Comparison of ENCODE assay signal across 18 cellular contexts in genomic region chr9:129451669-129452068, GRCh38.
A peak's percentile ranks its signal among the peaks of the same experiment; 100 is the strongest.
DNase-seq lines count a peak whose midpoint lies in the region; ATAC-seq and TF ChIP-seq lines count a peak whose summit lies in the region.
"Had no signal": no experiment of that assay in that cellular context is flagged by ENCODE, and none has a peak within 500 bp of the region (broad histone marks: within the 10 kb centered on the region; RNA-seq: fewer than 3 reads in every experiment).

No MANE protein-coding gene starts in this region.

- no peaks in the 10 kb centered on the region for H3K9me3 ChIP-seq in vagina
- H3K9me3 ChIP-seq: SK-N-SH had no signal

- no peak overlapping the region for H3K4me3 ChIP-seq in vagina
- H3K4me3 ChIP-seq: A549 had no signal

- TF ChIP-seq POLR2A in vagina (IDR thresholded peaks at IDR 0.05): no peak

- intact Hi-C loops in left ventricle myocardium superior (cut with micrococcal nuclease): no loop called here
- intact Hi-C loops in vagina (cut with DNase I): no loop called here

- TF ChIP-seq CTCF in progenitor cell of endocrine pancreas (IDR thresholded peaks at IDR 0.05; ENCODE audit: unreplicated experiment) (no peak), vagina (IDR thresholded peaks at IDR 0.05) (no peak)

- H3K27ac Mint-ChIP-seq in activated naive CD8-positive, alpha-beta T cell: peak overlapping the region; percentile 28
- H3K27ac Mint-ChIP-seq in activated naive CD8-positive, alpha-beta T cell treated with anti-CD3 and anti-CD28 coated beads, Interleukin-2, amount 50 U/mL, for 24 hours: no peak overlapping the region
- H3K27ac Mint-ChIP-seq in progenitor cell of endocrine pancreas: peak overlapping the region; percentile 59

- H3K36me3 ChIP-seq in vagina: no peaks in the 10 kb centered on the region
- H3K36me3 ChIP-seq: brain microvascular endothelial cell had no signal

- H3K4me3 Mint-ChIP-seq in activated naive CD8-positive, alpha-beta T cell: no peak overlapping the region
- no peak overlapping the region for H3K4me3 Mint-ChIP-seq in activated naive CD8-positive, alpha-beta T cell treated with anti-CD3 and anti-CD28 coated beads, Interleukin-2, amount 50 U/mL, for 24 hours
- H3K4me3 Mint-ChIP-seq in progenitor cell of endocrine pancreas (ENCODE audit: low read depth): no peak overlapping the region
- H3K4me3 Mint-ChIP-seq: immature natural killer cell; stimulated activated naive CD8-positive, alpha-beta T cell treated with anti-CD3 and anti-CD28 coated beads, Interleukin-15, amount 100 ng/mL, for 72 hours had no signal

- H3K4me1 Mint-ChIP-seq in activated naive CD8-positive, alpha-beta T cell (ENCODE audit: low read depth): peaks cover 21% of the 10 kb centered on the region
- peaks cover 15% of the 10 kb centered on the region for H3K4me1 Mint-ChIP-seq in activated naive CD8-positive, alpha-beta T cell treated with anti-CD3 and anti-CD28 coated beads, Interleukin-2, amount 50 U/mL, for 24 hours
- peaks cover 3% of the 10 kb centered on the region for H3K4me1 Mint-ChIP-seq in progenitor cell of endocrine pancreas (ENCODE audit: low read depth)

- no peaks in the 10 kb centered on the region for H3K9me3 Mint-ChIP-seq in activated naive CD8-positive, alpha-beta T cell (ENCODE audit: low read depth)
- no peaks in the 10 kb centered on the region for H3K9me3 Mint-ChIP-seq in activated naive CD8-positive, alpha-beta T cell treated with anti-CD3 and anti-CD28 coated beads, Interleukin-2, amount 50 U/mL, for 24 hours
- no peaks in the 10 kb centered on the region for H3K9me3 Mint-ChIP-seq in progenitor cell of endocrine pancreas (ENCODE audit: low read depth)

- H3K27ac ChIP-seq in vagina: peak overlapping the region; percentile 87
- H3K27ac ChIP-seq: brain microvascular endothelial cell had no signal

- no peaks in the 10 kb centered on the region for H3K36me3 Mint-ChIP-seq in activated naive CD8-positive, alpha-beta T cell
- no peaks in the 10 kb centered on the region for H3K36me3 Mint-ChIP-seq in activated naive CD8-positive, alpha-beta T cell treated with anti-CD3 and anti-CD28 coated beads, Interleukin-2, amount 50 U/mL, for 24 hours (ENCODE audit: low read depth)
- H3K36me3 Mint-ChIP-seq in progenitor cell of endocrine pancreas (ENCODE audit: insufficient read depth): no peaks in the 10 kb centered on the region

- peaks cover 38% of the 10 kb centered on the region for H3K4me1 ChIP-seq in vagina

- DNase-seq in activated naive CD8-positive, alpha-beta T cell treated with anti-CD3 and anti-CD28 coated beads, Interleukin-2, amount 50 U/mL, for 24 hours: no peak
- DNase-seq in left ventricle myocardium superior: no peak
- DNase-seq in progenitor cell of endocrine pancreas (ENCODE audit: low spot score, unreplicated experiment): no peak
- no peak for DNase-seq in vagina (ENCODE audit: extremely low spot score in 2 of 2)
- DNase-seq in NOMO-1 treated with DMSO at 0.1 percent for 48 hours (lab: John Stamatoyannopoulos, UW; ENCODE audit: unreplicated experiment): no peak
- DNase-seq in activated effector memory CD4-positive, alpha-beta T cell treated with Interleukin-2 at 50 U/mL for 16 hours: no peak
- DNase-seq: activated CD4-positive, CD25-positive, alpha-beta regulatory T cell treated with anti-CD3 and anti-CD28 coated beads, Interleukin-2, amount 50 U/mL, for 72 hours; activated T-cell treated with anti-CD3 and anti-CD28 coated beads, Interleukin-2, amount 50 U/mL, for 1 hour; brain microvascular endothelial cell; immature natural killer cell; NCI-H1092; NCI-H82; SK-N-SH; stimulated activated CD4-positive, alpha-beta T cell treated with anti-CD3 and anti-CD28 coated beads, Interleukin-4, amount 100 ng/mL, for 24 hours; stimulated activated naive CD8-positive, alpha-beta T cell treated with anti-CD3 and anti-CD28 coated beads, Interleukin-15, amount 100 ng/mL, for 72 hours had no signal

- no peaks in the 10 kb centered on the region for H3K27me3 Mint-ChIP-seq in activated naive CD8-positive, alpha-beta T cell
- H3K27me3 Mint-ChIP-seq in activated naive CD8-positive, alpha-beta T cell treated with anti-CD3 and anti-CD28 coated beads, Interleukin-2, amount 50 U/mL, for 24 hours: no peaks in the 10 kb centered on the region
- H3K27me3 Mint-ChIP-seq in progenitor cell of endocrine pancreas: peaks cover 9% of the 10 kb centered on the region
- H3K27me3 Mint-ChIP-seq: stimulated activated naive CD8-positive, alpha-beta T cell treated with anti-CD3 and anti-CD28 coated beads, Interleukin-15, amount 100 ng/mL, for 72 hours had no signal

- ATAC-seq in activated naive CD8-positive, alpha-beta T cell treated with anti-CD3 and anti-CD28 coated beads, Interleukin-2, amount 50 U/mL, for 24 hours: no peak
- peak; percentile 30 for ATAC-seq in left ventricle myocardium superior
- no peak for ATAC-seq in GM19463 (IDR thresholded peaks at IDR 0.05; ENCODE audit: unreplicated experiment)
- ATAC-seq: A549; stimulated activated naive CD8-positive, alpha-beta T cell treated with anti-CD3 and anti-CD28 coated beads, Interleukin-15, amount 100 ng/mL, for 72 hours had no signal

- H3K27me3 ChIP-seq in vagina: no peaks in the 10 kb centered on the region
- H3K27me3 ChIP-seq: brain microvascular endothelial cell had no signal
